ENCODE assay signal across 10 cellular contexts in genomic region chr3:29283297-29283681, GRCh38. TPM values are rescaled to one million over a fixed set of nuclear protein-coding genes. Genes with fewer than 3 reads are reported as not detected.
DNase-seq lines count a peak whose midpoint lies in the region; TF ChIP-seq lines count a peak whose summit lies in the region.
"Had no signal": no experiment of that assay in that cellular context is flagged by ENCODE, and none has a peak within 500 bp of the region (broad histone marks: within the 10 kb centered on the region; RNA-seq: fewer than 3 reads in every experiment).

No MANE protein-coding gene starts in this region.

- H3K4me1 Mint-ChIP-seq in T-helper 2 cell treated with Interferon-gamma antibody and Interleukin-4, amounts not matched to agents 5 μg/mL and 100 μg/mL, for 36 hours (ENCODE audit: low read depth), result peaks cover 27% of the 10 kb centered on the region
- peaks cover 56% of the 10 kb centered on the region for H3K4me1 Mint-ChIP-seq in activated T-helper 1 cell treated with anti-CD3 and anti-CD28 coated beads, Interleukin-12 subunit alpha, Interleukin-12 subunit beta, Interleukin-2, Interleukin-4 antibody, amounts not matched to agents 30 ng/mL and 10 ng/mL and 1 ng/mL, durations not matched to agents 14 hours and 24 hours and 36 hours (ENCODE audit: low read depth)
- H3K4me1 Mint-ChIP-seq in glutamatergic neuron (ENCODE audit: low read depth, unreplicated experiment), result peaks cover 42% of the 10 kb centered on the region

- TF ChIP-seq CTCF in glutamatergic neuron (IDR thresholded peaks at IDR 0.05; ENCODE audit: partially characterized antibody, unreplicated experiment), result no peak

- H3K4me1 ChIP-seq in stomach smooth muscle (ENCODE audit: control insufficient read depth, insufficient read depth, low read length), result peaks cover 6% of the 10 kb centered on the region

- no peaks in the 10 kb centered on the region for H3K9me3 Mint-ChIP-seq in T-helper 2 cell treated with Interferon-gamma antibody and Interleukin-4, amounts not matched to agents 5 μg/mL and 100 μg/mL, for 36 hours
- H3K9me3 Mint-ChIP-seq in activated T-helper 1 cell treated with anti-CD3 and anti-CD28 coated beads, Interleukin-12 subunit alpha, Interleukin-12 subunit beta, Interleukin-2, Interleukin-4 antibody, amounts not matched to agents 30 ng/mL and 10 ng/mL and 1 ng/mL, durations not matched to agents 14 hours and 24 hours and 36 hours, result no peaks in the 10 kb centered on the region
- H3K9me3 Mint-ChIP-seq in glutamatergic neuron (ENCODE audit: unreplicated experiment), result no peaks in the 10 kb centered on the region
- H3K9me3 Mint-ChIP-seq: activated CD4-positive, alpha-beta T cell treated with anti-CD3 and anti-CD28 coated beads, Interleukin-2, amount 10 ng/mL, durations not matched to agents 7 days and 5 days had no signal

- H3K27me3 Mint-ChIP-seq in T-helper 2 cell treated with Interferon-gamma antibody and Interleukin-4, amounts not matched to agents 5 μg/mL and 100 μg/mL, for 36 hours (ENCODE audit: low read depth), result peaks cover 27% of the 10 kb centered on the region
- H3K27me3 Mint-ChIP-seq in activated T-helper 1 cell treated with anti-CD3 and anti-CD28 coated beads, Interleukin-12 subunit alpha, Interleukin-12 subunit beta, Interleukin-2, Interleukin-4 antibody, amounts not matched to agents 30 ng/mL and 10 ng/mL and 1 ng/mL, durations not matched to agents 14 hours and 24 hours and 36 hours (ENCODE audit: insufficient read depth), result peaks cover 3% of the 10 kb centered on the region
- peaks cover 2% of the 10 kb centered on the region for H3K27me3 Mint-ChIP-seq in glutamatergic neuron (ENCODE audit: unreplicated experiment)

- H3K9ac ChIP-seq in stomach smooth muscle (ENCODE audit: low read length in 2 of 2), result peak overlapping the region; percentile 92 to 93

- H3K4me3 Mint-ChIP-seq in T-helper 2 cell treated with Interferon-gamma antibody and Interleukin-4, amounts not matched to agents 5 μg/mL and 100 μg/mL, for 36 hours, result peak overlapping the region; percentile 86
- peak overlapping the region; percentile 87 for H3K4me3 Mint-ChIP-seq in activated T-helper 1 cell treated with anti-CD3 and anti-CD28 coated beads, Interleukin-12 subunit alpha, Interleukin-12 subunit beta, Interleukin-2, Interleukin-4 antibody, amounts not matched to agents 30 ng/mL and 10 ng/mL and 1 ng/mL, durations not matched to agents 14 hours and 24 hours and 36 hours
- H3K4me3 Mint-ChIP-seq in glutamatergic neuron (ENCODE audit: unreplicated experiment), result peak overlapping the region; percentile 91

- H3K4me3 ChIP-seq in stomach smooth muscle (ENCODE audit: low read length in 2 of 2), result peak overlapping the region; percentile 64 to 95

- no peaks in the 10 kb centered on the region for H3K27me3 ChIP-seq in stomach smooth muscle (ENCODE audit: control insufficient read depth in 1 of 2, insufficient read depth in 2 of 2, low read length in 2 of 2)

- no peaks in the 10 kb centered on the region for H3K36me3 ChIP-seq in stomach smooth muscle (ENCODE audit: control insufficient read depth in 2 of 2, insufficient read depth in 2 of 2, low read length in 2 of 2)

- DNase-seq in T-helper 2 cell treated with Interferon-gamma antibody and Interleukin-4, amounts not matched to agents 5 μg/mL and 100 μg/mL, for 36 hours (ENCODE audit: low spot score), result no peak
- DNase-seq in T-helper 2 cell (no peak), glutamatergic neuron (no peak), AG08395 (ENCODE audit: low spot score) (no peak), hepatic stellate cell (ENCODE audit: low spot score) (no peak), superior temporal gyrus (ENCODE audit: extremely low spot score) (no peak)
- no peak for DNase-seq in activated T-helper 1 cell treated with anti-CD3 and anti-CD28 coated beads, Interleukin-12 subunit alpha, Interleukin-12 subunit beta, Interleukin-2, Interleukin-4 antibody, amounts not matched to agents 30 ng/mL and 10 ng/mL and 1 ng/mL, durations not matched to agents 14 hours and 24 hours and 36 hours (ENCODE audit: low spot score)
- DNase-seq: activated CD4-positive, alpha-beta T cell treated with anti-CD3 and anti-CD28 coated beads, Interleukin-2, amount 10 ng/mL, durations not matched to agents 7 days and 5 days; NCI-H1048 had no signal

- H3K9me3 ChIP-seq in stomach smooth muscle (ENCODE audit: control insufficient read depth in 2 of 2, low read length in 2 of 2), result no peaks in the 10 kb centered on the region

- H3K27ac Mint-ChIP-seq in T-helper 2 cell treated with Interferon-gamma antibody and Interleukin-4, amounts not matched to agents 5 μg/mL and 100 μg/mL, for 36 hours, result no peak overlapping the region
- H3K27ac Mint-ChIP-seq in activated T-helper 1 cell treated with anti-CD3 and anti-CD28 coated beads, Interleukin-12 subunit alpha, Interleukin-12 subunit beta, Interleukin-2, Interleukin-4 antibody, amounts not matched to agents 30 ng/mL and 10 ng/mL and 1 ng/mL, durations not matched to agents 14 hours and 24 hours and 36 hours, result peak overlapping the region; percentile 87
- H3K27ac Mint-ChIP-seq in glutamatergic neuron (ENCODE audit: unreplicated experiment), result peak overlapping the region; percentile 2
- H3K27ac Mint-ChIP-seq: activated CD4-positive, alpha-beta T cell treated with anti-CD3 and anti-CD28 coated beads, Interleukin-2, amount 10 ng/mL, durations not matched to agents 7 days and 5 days had no signal

- peak overlapping the region; percentile 83 for H3K27ac ChIP-seq in stomach smooth muscle (ENCODE audit: low read length)

- H3K36me3 Mint-ChIP-seq in T-helper 2 cell treated with Interferon-gamma antibody and Interleukin-4, amounts not matched to agents 5 μg/mL and 100 μg/mL, for 36 hours (ENCODE audit: low read depth), result no peaks in the 10 kb centered on the region
- H3K36me3 Mint-ChIP-seq in activated T-helper 1 cell treated with anti-CD3 and anti-CD28 coated beads, Interleukin-12 subunit alpha, Interleukin-12 subunit beta, Interleukin-2, Interleukin-4 antibody, amounts not matched to agents 30 ng/mL and 10 ng/mL and 1 ng/mL, durations not matched to agents 14 hours and 24 hours and 36 hours (ENCODE audit: low read depth), result no peaks in the 10 kb centered on the region
- H3K36me3 Mint-ChIP-seq in glutamatergic neuron (ENCODE audit: unreplicated experiment), result no peaks in the 10 kb centered on the region

- intact Hi-C loops in activated T-helper 1 cell treated with anti-CD3 and anti-CD28 coated beads, Interleukin-12 subunit alpha, Interleukin-12 subunit beta, Interleukin-2, Interleukin-4 antibody, amounts not matched to agents 30 ng/mL and 10 ng/mL and 1 ng/mL, durations not matched to agents 14 hours and 24 hours and 36 hours (cut with micrococcal nuclease), result loop anchor here (1.0 to 10.0 kb wide), 5 partner anchors 128 to 938 kb away; partner anchors contain the start of genes AZI2 and ZCWPW2

RNA-seq across cellular contexts. Expression of gene RBMS3, which starts 2.4 kb away (rescaled TPM):
- total RNA-seq in activated T-helper 1 cell treated with anti-CD3 and anti-CD28 coated beads, Interleukin-12 subunit alpha, Interleukin-12 subunit beta, Interleukin-2, Interleukin-4 antibody, amounts not matched to agents 30 ng/mL and 10 ng/mL and 1 ng/mL, durations not matched to agents 14 hours and 24 hours and 36 hours, result 3.4 and 3.7 TPM in 2 replicates
- 65.1 TPM for total RNA-seq in glutamatergic neuron (ENCODE audit: unreplicated experiment)

Comparison
In these comparisons a context has a peak if more than half of its experiments do, and no peak if none do; other contexts are left out.
1. RNA of gene RBMS3, which starts 2.4 kb away (total RNA-seq): 65.1 TPM in glutamatergic neuron (single experiment); 3.4 to 3.7 TPM in activated T-helper 1 cell treated with anti-CD3 and anti-CD28 coated beads, Interleukin-12 subunit alpha, Interleukin-12 subunit beta, Interleukin-2, Interleukin-4 antibody, amounts not matched to agents 30 ng/mL and 10 ng/mL and 1 ng/mL, durations not matched to agents 14 hours and 24 hours and 36 hours; every median in the first group is over 10 times any median in the second.
2. Peak in every context shown above with its lines, with median percentiles within 50 percentile points of each other: H3K4me3 Mint-ChIP-seq.